ENCODE assay signal across 8 cellular contexts in genomic region chr14:92690171-92691011, GRCh38. TPM values are rescaled to one million over a fixed set of nuclear protein-coding genes. Genes with fewer than 3 reads are reported as not detected.
A peak's percentile ranks its signal among the peaks of the same experiment; 100 is the strongest.
DNase-seq lines count a peak whose midpoint lies in the region; ATAC-seq, FAIRE-seq and TF ChIP-seq lines count a peak whose summit lies in the region.

No MANE protein-coding gene starts in this region.

- H3K4me2 ChIP-seq in neural progenitor cell: no peak overlapping the region

- no peaks in the 10 kb centered on the region for H3K9me3 ChIP-seq in neural progenitor cell (ENCODE audit: low read depth)

- no peak overlapping the region for H3K27ac Mint-ChIP-seq in neural progenitor cell
- no peak overlapping the region for H3K27ac Mint-ChIP-seq in activated T-helper 2 cell treated with anti-CD3 and anti-CD28 coated beads, Interferon-gamma antibody, Interleukin-2, Interleukin-4, amounts not matched to agents 10 μg/mL and 5 μg/mL and 100 μg/mL, durations not matched to agents 14 hours and 24 hours and 36 hours

- peaks cover 19% of the 10 kb centered on the region for H3K27me3 Mint-ChIP-seq in neural progenitor cell (ENCODE audit: insufficient read depth, low read depth)
- H3K27me3 Mint-ChIP-seq in activated T-helper 2 cell treated with anti-CD3 and anti-CD28 coated beads, Interferon-gamma antibody, Interleukin-2, Interleukin-4, amounts not matched to agents 10 μg/mL and 5 μg/mL and 100 μg/mL, durations not matched to agents 14 hours and 24 hours and 36 hours (ENCODE audit: low read depth): peaks cover 6% of the 10 kb centered on the region

- no peaks in the 10 kb centered on the region for H3K9me3 Mint-ChIP-seq in neural progenitor cell
- H3K9me3 Mint-ChIP-seq in activated T-helper 2 cell treated with anti-CD3 and anti-CD28 coated beads, Interferon-gamma antibody, Interleukin-2, Interleukin-4, amounts not matched to agents 10 μg/mL and 5 μg/mL and 100 μg/mL, durations not matched to agents 14 hours and 24 hours and 36 hours: no peaks in the 10 kb centered on the region

- H3K4me1 ChIP-seq in neural progenitor cell: peaks cover 6% of the 10 kb centered on the region

- H3K4me3 ChIP-seq in choroid plexus epithelial cell (ENCODE audit: low read depth, low read length) (no peak overlapping the region), neural progenitor cell (no peak overlapping the region)

- peaks cover 7% of the 10 kb centered on the region for H3K4me1 Mint-ChIP-seq in neural progenitor cell
- no peaks in the 10 kb centered on the region for H3K4me1 Mint-ChIP-seq in activated T-helper 2 cell treated with anti-CD3 and anti-CD28 coated beads, Interferon-gamma antibody, Interleukin-2, Interleukin-4, amounts not matched to agents 10 μg/mL and 5 μg/mL and 100 μg/mL, durations not matched to agents 14 hours and 24 hours and 36 hours (ENCODE audit: low read depth)

- no peak overlapping the region for H3K4me3 Mint-ChIP-seq in neural progenitor cell
- H3K4me3 Mint-ChIP-seq in activated T-helper 2 cell treated with anti-CD3 and anti-CD28 coated beads, Interferon-gamma antibody, Interleukin-2, Interleukin-4, amounts not matched to agents 10 μg/mL and 5 μg/mL and 100 μg/mL, durations not matched to agents 14 hours and 24 hours and 36 hours (ENCODE audit: low read depth): no peak overlapping the region

- no peaks in the 10 kb centered on the region for H3K36me3 ChIP-seq in neural progenitor cell

- no peaks in the 10 kb centered on the region for H4K20me1 ChIP-seq in neural progenitor cell (ENCODE audit: low read depth)

- ATAC-seq in HG03175 (IDR thresholded peaks at IDR 0.05; ENCODE audit: unreplicated experiment): no peak

- peak; percentile 62 for FAIRE-seq in GM18507 (lab: Jason Lieb, UNC)

- no peak overlapping the region for H3K9ac ChIP-seq in neural progenitor cell

- no peaks in the 10 kb centered on the region for H3K36me3 Mint-ChIP-seq in neural progenitor cell
- H3K36me3 Mint-ChIP-seq in activated T-helper 2 cell treated with anti-CD3 and anti-CD28 coated beads, Interferon-gamma antibody, Interleukin-2, Interleukin-4, amounts not matched to agents 10 μg/mL and 5 μg/mL and 100 μg/mL, durations not matched to agents 14 hours and 24 hours and 36 hours (ENCODE audit: low read depth): peaks cover 9% of the 10 kb centered on the region

- peaks cover 37% of the 10 kb centered on the region for H3K27me3 ChIP-seq in neural progenitor cell

- no peak overlapping the region for H2AFZ ChIP-seq in neural progenitor cell (replicated peaks)

- DNase-seq in AG20443 (ENCODE audit: low spot score): peak; percentile 51
- DNase-seq in GM18507 (ENCODE audit: extremely low spot score, insufficient read length, low read depth): no peak
- peak; percentile 52 for DNase-seq in NCI-H510A (lab: John Stamatoyannopoulos, UW)
- peak; percentile 83 for DNase-seq in choroid plexus epithelial cell (ENCODE audit: low read depth)
- no peak for DNase-seq in neural progenitor cell (ENCODE audit: low spot score)
- no peak for DNase-seq in stimulated activated CD4-positive, alpha-beta T cell treated with anti-CD3 and anti-CD28 coated beads, Interleukin-4, amount 100 ng/mL, for 24 hours
- no peak for DNase-seq in activated T-helper 2 cell treated with anti-CD3 and anti-CD28 coated beads, Interferon-gamma antibody, Interleukin-2, Interleukin-4, amounts not matched to agents 10 μg/mL and 5 μg/mL and 100 μg/mL, durations not matched to agents 14 hours and 24 hours and 36 hours (ENCODE audit: low spot score)

- no peaks in the 10 kb centered on the region for H3F3A ChIP-seq in neural progenitor cell (ENCODE audit: low read depth)

- peak; percentile 76 for TF ChIP-seq CTCF in choroid plexus epithelial cell (conservative IDR thresholded peaks at IDR 0.05; ENCODE audit: low read depth, low read length)
- TF ChIP-seq CTCF in neural progenitor cell (IDR thresholded peaks at IDR 0.05): peak; percentile 30

- no peaks in the 10 kb centered on the region for H3K79me2 ChIP-seq in neural progenitor cell (ENCODE audit: low read depth)

- H3K27ac ChIP-seq in neural progenitor cell: no peak overlapping the region

- intact Hi-C loops in activated T-helper 2 cell treated with anti-CD3 and anti-CD28 coated beads, Interferon-gamma antibody, Interleukin-2, Interleukin-4, amounts not matched to agents 10 μg/mL and 5 μg/mL and 100 μg/mL, durations not matched to agents 14 hours and 24 hours and 36 hours (cut with micrococcal nuclease): no loop called here

RNA-seq across cellular contexts. Expression of gene LGMN, which starts 58.0 kb away (rescaled TPM):
- 71.8 and 87.0 TPM in 2 replicates for total RNA-seq in neural progenitor cell (ENCODE audit: low replicate concordance)
- 1.1 and 1.3 TPM in 2 replicates for total RNA-seq in activated T-helper 2 cell treated with anti-CD3 and anti-CD28 coated beads, Interferon-gamma antibody, Interleukin-2, Interleukin-4, amounts not matched to agents 10 μg/mL and 5 μg/mL and 100 μg/mL, durations not matched to agents 14 hours and 24 hours and 36 hours

Comparison
In these comparisons a context has a peak if more than half of its experiments do, and no peak if none do; other contexts are left out.
1. DNase-seq: peak in AG20443 (single experiment), NCI-H510A (single experiment) and choroid plexus epithelial cell (single experiment); none in GM18507 (single experiment), neural progenitor cell (single experiment), stimulated activated CD4-positive, alpha-beta T cell treated with anti-CD3 and anti-CD28 coated beads, Interleukin-4, amount 100 ng/mL, for 24 hours (single experiment) and activated T-helper 2 cell treated with anti-CD3 and anti-CD28 coated beads, Interferon-gamma antibody, Interleukin-2, Interleukin-4, amounts not matched to agents 10 μg/mL and 5 μg/mL and 100 μg/mL, durations not matched to agents 14 hours and 24 hours and 36 hours (single experiment).
2. RNA of gene LGMN, which starts 58.0 kb away (total RNA-seq): 71.8 to 87.0 TPM in neural progenitor cell; 1.1 to 1.3 TPM in activated T-helper 2 cell treated with anti-CD3 and anti-CD28 coated beads, Interferon-gamma antibody, Interleukin-2, Interleukin-4, amounts not matched to agents 10 μg/mL and 5 μg/mL and 100 μg/mL, durations not matched to agents 14 hours and 24 hours and 36 hours; every median in the first group is over 10 times any median in the second.